Comparison of ENCODE assay signal across 8 cellular contexts in the genomic region with DNA sequence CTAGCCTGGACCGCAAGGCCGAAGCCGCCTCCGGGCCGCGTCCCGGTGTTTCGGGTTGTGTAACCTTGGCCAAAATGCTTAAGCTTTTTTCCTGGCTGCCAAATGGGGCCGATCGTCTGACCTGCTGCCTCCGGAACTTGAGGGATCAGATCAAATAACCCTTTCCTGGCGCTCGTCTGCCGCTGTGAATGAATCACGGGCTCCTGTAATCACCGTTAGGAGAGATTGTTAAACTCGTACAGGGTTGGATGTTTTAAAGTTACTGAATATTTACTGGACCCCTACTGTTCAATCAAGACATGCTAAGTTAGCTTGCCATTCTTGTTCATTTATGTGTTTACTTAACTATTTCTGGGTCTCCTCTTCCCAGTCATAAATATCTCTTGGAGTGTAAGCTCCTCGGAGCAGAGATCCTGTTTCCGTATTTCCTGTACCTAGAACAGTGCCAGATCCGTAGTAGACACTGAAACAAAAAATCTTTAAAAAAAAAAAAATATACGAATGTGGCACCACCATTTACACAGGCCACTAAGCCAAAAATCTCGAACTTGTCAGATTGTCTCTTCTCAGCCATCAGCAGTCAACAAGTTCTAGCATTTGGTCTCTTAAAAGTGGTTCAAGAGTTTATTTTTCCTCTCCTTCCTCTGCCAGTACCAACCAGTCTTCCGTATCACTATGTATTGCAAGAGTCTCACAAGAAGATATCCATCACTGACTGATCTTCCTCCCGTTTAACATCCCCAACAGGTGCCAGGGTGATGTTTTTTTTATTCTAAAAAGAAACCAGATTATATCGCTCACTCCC. TPM values are rescaled to one million over a fixed set of nuclear protein-coding genes. Genes with fewer than 3 reads are reported as not detected.
DNase-seq lines count a peak whose midpoint lies in the region; ATAC-seq and TF ChIP-seq lines count a peak whose summit lies in the region.

No MANE protein-coding gene starts in this region.

- TF ChIP-seq CTCF in testis (IDR thresholded peaks at IDR 0.05): no peak

- H3K9me3 ChIP-seq in testis: no peaks in the 10 kb centered on the region

- no peaks in the 10 kb centered on the region for H3K36me3 ChIP-seq in testis (ENCODE audit: low read depth, missing control alignments)

- peak overlapping the region; percentile 71 for H3K4me3 ChIP-seq in Jurkat, Clone E6-1 (ENCODE audit: low read length)
- H3K4me3 ChIP-seq in testis: peak overlapping the region; percentile 82 to 99

- TF ChIP-seq POLR2A in testis (IDR thresholded peaks at IDR 0.05): no peak

- intact Hi-C loops in testis (cut with DNase I; ENCODE audit: low total_unique reads): no loop called here

- H3K9me3 Mint-ChIP-seq in effector memory CD8-positive, alpha-beta T cell: no peaks in the 10 kb centered on the region
- no peaks in the 10 kb centered on the region for H3K9me3 Mint-ChIP-seq in activated naive CD4-positive, alpha-beta T cell treated with anti-CD3 and anti-CD28 coated beads, Interleukin-2, amount 10 ng/mL, durations not matched to agents 7 days and 5 days

- peaks cover 35% of the 10 kb centered on the region for H3K4me1 ChIP-seq in testis

- no peak overlapping the region for H3K27ac Mint-ChIP-seq in effector memory CD8-positive, alpha-beta T cell
- no peak overlapping the region for H3K27ac Mint-ChIP-seq in activated naive CD4-positive, alpha-beta T cell treated with anti-CD3 and anti-CD28 coated beads, Interleukin-2, amount 10 ng/mL, durations not matched to agents 7 days and 5 days

- H3K4me1 Mint-ChIP-seq in effector memory CD8-positive, alpha-beta T cell (ENCODE audit: low read depth in 2 of 2): peaks cover 19 to 35% of the 10 kb centered on the region in 2 donors
- peaks cover 31% of the 10 kb centered on the region for H3K4me1 Mint-ChIP-seq in activated naive CD4-positive, alpha-beta T cell treated with anti-CD3 and anti-CD28 coated beads, Interleukin-2, amount 10 ng/mL, durations not matched to agents 7 days and 5 days

- CTCF ChIA-PET in activated naive CD4-positive, alpha-beta T cell treated with anti-CD3 and anti-CD28 coated beads, Interleukin-2, amount 10 ng/mL, durations not matched to agents 7 days and 5 days (lab: Charles Lee): no interaction called here

- DNase-seq in NCI-H2171 treated with DMSO at 0.1 percent for 48 hours (lab: John Stamatoyannopoulos, UW): peak; percentile 54
- no peak for DNase-seq in NCI-H2171 (lab: John Stamatoyannopoulos, UW)
- DNase-seq in Jurkat, Clone E6-1 (ENCODE audit: low read depth, low spot score): peak; percentile 48
- DNase-seq in SKM-1 treated with dmso at 0.1 percent for 144 hours (lab: John Stamatoyannopoulos, UW; ENCODE audit: unreplicated experiment): peak; percentile 38
- DNase-seq in effector memory CD8-positive, alpha-beta T cell: no peak
- peak; percentile 91 for DNase-seq in mesenteric fat pad (ENCODE audit: low spot score)
- peak; percentile 61 for DNase-seq in testis
- no peak for DNase-seq in activated naive CD4-positive, alpha-beta T cell treated with anti-CD3 and anti-CD28 coated beads, Interleukin-2, amount 10 ng/mL, durations not matched to agents 7 days and 5 days

- 1 to 3% methylated on average over 16 to 19 of the region's 25 CpGs for WGBS in testis, 2 donors

- H3K27me3 ChIP-seq in testis: no peaks in the 10 kb centered on the region

- H3K27ac ChIP-seq in testis: peak overlapping the region; percentile 97 to 99

- H3K4me3 Mint-ChIP-seq in effector memory CD8-positive, alpha-beta T cell: no peak overlapping the region
- H3K4me3 Mint-ChIP-seq in activated naive CD4-positive, alpha-beta T cell treated with anti-CD3 and anti-CD28 coated beads, Interleukin-2, amount 10 ng/mL, durations not matched to agents 7 days and 5 days: no peak overlapping the region

- ATAC-seq in effector memory CD8-positive, alpha-beta T cell (replicated peaks): peak; percentile 40

- peaks cover 25% of the 10 kb centered on the region for H3K36me3 Mint-ChIP-seq in effector memory CD8-positive, alpha-beta T cell (ENCODE audit: insufficient read depth)
- peaks cover 17% of the 10 kb centered on the region for H3K36me3 Mint-ChIP-seq in activated naive CD4-positive, alpha-beta T cell treated with anti-CD3 and anti-CD28 coated beads, Interleukin-2, amount 10 ng/mL, durations not matched to agents 7 days and 5 days

- no peaks in the 10 kb centered on the region for H3K27me3 Mint-ChIP-seq in effector memory CD8-positive, alpha-beta T cell
- H3K27me3 Mint-ChIP-seq in activated naive CD4-positive, alpha-beta T cell treated with anti-CD3 and anti-CD28 coated beads, Interleukin-2, amount 10 ng/mL, durations not matched to agents 7 days and 5 days: peaks cover 4% of the 10 kb centered on the region

RNA-seq across cellular contexts. Expression of a gene that starts 0.6 kb away (rescaled TPM):
- 51.9 TPM for polyA plus RNA-seq in Jurkat, Clone E6-1 (2012; ENCODE audit: insufficient read depth, insufficient read length)
- total RNA-seq in mesenteric fat pad: 139 TPM
- total RNA-seq in testis: 10 to 100 TPM; 67.8 to 69.3 TPM
- polyA plus RNA-seq in testis (ENCODE audit: insufficient read depth, low read depth, low replicate concordance): 69.8 TPM

Comparison
In these comparisons a context has a peak if more than half of its experiments do, and no peak if none do; other contexts are left out.
1. DNase-seq: peak in NCI-H2171 treated with DMSO at 0.1 percent for 48 hours (single experiment), Jurkat, Clone E6-1 (single experiment), SKM-1 treated with dmso at 0.1 percent for 144 hours (single experiment), mesenteric fat pad (single experiment) and testis (single experiment); none in NCI-H2171 (single experiment), effector memory CD8-positive, alpha-beta T cell (0 of 3) and activated naive CD4-positive, alpha-beta T cell treated with anti-CD3 and anti-CD28 coated beads, Interleukin-2, amount 10 ng/mL, durations not matched to agents 7 days and 5 days (single experiment).